Comparison of ENCODE assay signal across 9 cellular contexts in genomic region chr5:175060264-175060663, GRCh38.
DNase-seq lines count a peak whose midpoint lies in the region; ATAC-seq, FAIRE-seq and TF ChIP-seq lines count a peak whose summit lies in the region.
"Had no signal": no experiment of that assay in that cellular context is flagged by ENCODE, and none has a peak within 500 bp of the region (broad histone marks: within the 10 kb centered on the region; RNA-seq: fewer than 3 reads in every experiment).

No MANE protein-coding gene starts in this region.

- no peaks in the 10 kb centered on the region for H3K9me3 Mint-ChIP-seq in neural crest cell

- H3K36me3 ChIP-seq in BLaER1 treated with 17β-estradiol and CSF1 and Interleukin-3, amounts not matched to agents 10 nM and 100 nM = no peaks in the 10 kb centered on the region
- no peaks in the 10 kb centered on the region for H3K36me3 ChIP-seq in HUES6 (ENCODE audit: control insufficient read depth, insufficient read depth, low read length)

- H3K9ac ChIP-seq in BLaER1 treated with 17β-estradiol and CSF1 and Interleukin-3, amounts not matched to agents 10 nM and 100 nM = peak overlapping the region in 2 of 11 experiments; percentile 5 to 52; a peak in 3 of 22 replicates
- H3K9ac ChIP-seq in HUES6 (ENCODE audit: low read length) = no peak overlapping the region

- ATAC-seq in HG03108 (IDR thresholded peaks at IDR 0.05; ENCODE audit: unreplicated experiment) (no peak), GM21576 (IDR thresholded peaks at IDR 0.05; ENCODE audit: unreplicated experiment) (no peak)

- H4K20me1 ChIP-seq in BLaER1 treated with 17β-estradiol and CSF1 and Interleukin-3, amounts not matched to agents 10 nM and 100 nM = no peaks in the 10 kb centered on the region

- DNase-seq in caudate nucleus (lab: John Stamatoyannopoulos, UW) = no peak
- no peak for DNase-seq in neural crest cell (ENCODE audit: low read depth, low spot score)
- DNase-seq in erythroblast (lab: John Stamatoyannopoulos, UW) = no peak
- DNase-seq in HTR-8/SVneo (ENCODE audit: insufficient read length, low spot score) = no peak
- DNase-seq: GOT3 had no signal

- H3K4me3 ChIP-seq in BLaER1 treated with 17β-estradiol and CSF1 and Interleukin-3, amounts not matched to agents 10 nM and 100 nM = peak overlapping the region in 4 of 10 experiments; percentile 10 to 54 (median 27); a peak in 6 of 20 replicates
- peak overlapping the region; percentile 54 for H3K4me3 ChIP-seq in HUES6 (ENCODE audit: low read depth, low read length)

- no peaks in the 10 kb centered on the region for H3K9me3 ChIP-seq in BLaER1 treated with 17β-estradiol and CSF1 and Interleukin-3, amounts not matched to agents 10 nM and 100 nM (replicated peaks in 1 of 11)
- no peaks in the 10 kb centered on the region for H3K9me3 ChIP-seq in HUES6 (ENCODE audit: control insufficient read depth, insufficient read depth, low read depth, low read length)

- H3K27ac ChIP-seq in BLaER1 treated with 17β-estradiol and CSF1 and Interleukin-3, amounts not matched to agents 10 nM and 100 nM = peak overlapping the region in 1 of 11 experiments; percentile 53; a peak in 1 of 22 replicates
- H3K27ac ChIP-seq in HUES6 (ENCODE audit: low read depth, low read length) = no peak overlapping the region
- peak overlapping the region; percentile 74 for H3K27ac ChIP-seq in caudate nucleus (ENCODE audit: low read depth, low read length)

- no peak for TF ChIP-seq POLR2A in erythroblast (IDR thresholded peaks at IDR 0.05; ENCODE audit: low read length)

- no peaks in the 10 kb centered on the region for H3K36me3 Mint-ChIP-seq in neural crest cell (ENCODE audit: low read depth)

- peak overlapping the region; percentile 33 to 75 (median 61) for H3K4me2 ChIP-seq in BLaER1 treated with 17β-estradiol and CSF1 and Interleukin-3, amounts not matched to agents 10 nM and 100 nM

- H3K4me1 ChIP-seq in BLaER1 treated with 17β-estradiol and CSF1 and Interleukin-3, amounts not matched to agents 10 nM and 100 nM = peaks cover 0 to 12% (median 9%) of the 10 kb centered on the region in 10 experiments; a peak in 12 of 20 replicates
- H3K4me1 ChIP-seq in HUES6 (ENCODE audit: control insufficient read depth, insufficient read depth, low read length) = peaks cover 9% of the 10 kb centered on the region

- no peak for TF ChIP-seq CTCF in neural crest cell (conservative IDR thresholded peaks at IDR 0.05)

- peaks cover 0 to 18% (median 8%) of the 10 kb centered on the region in 11 experiments; a peak in 11 of 22 replicates for H3K27me3 ChIP-seq in BLaER1 treated with 17β-estradiol and CSF1 and Interleukin-3, amounts not matched to agents 10 nM and 100 nM
- 0 out of 2 replicates have a peak, but pooled peaks cover 8% of the 10 kb centered on the region for H3K27me3 ChIP-seq in HUES6 (ENCODE audit: control insufficient read depth, insufficient read depth, low read length)

- no peak for FAIRE-seq in HTR-8/SVneo (lab: Jason Lieb, UNC)

- peak overlapping the region; percentile 50 for H3K4me3 Mint-ChIP-seq in neural crest cell

- H3K4me1 Mint-ChIP-seq in neural crest cell = peaks cover 9% of the 10 kb centered on the region

- H3K27me3 Mint-ChIP-seq in neural crest cell (ENCODE audit: low read depth) = peaks cover 9% of the 10 kb centered on the region

- peak overlapping the region; percentile 31 for H3K27ac Mint-ChIP-seq in neural crest cell (ENCODE audit: unreplicated experiment)
